In the genomic region with DNA sequence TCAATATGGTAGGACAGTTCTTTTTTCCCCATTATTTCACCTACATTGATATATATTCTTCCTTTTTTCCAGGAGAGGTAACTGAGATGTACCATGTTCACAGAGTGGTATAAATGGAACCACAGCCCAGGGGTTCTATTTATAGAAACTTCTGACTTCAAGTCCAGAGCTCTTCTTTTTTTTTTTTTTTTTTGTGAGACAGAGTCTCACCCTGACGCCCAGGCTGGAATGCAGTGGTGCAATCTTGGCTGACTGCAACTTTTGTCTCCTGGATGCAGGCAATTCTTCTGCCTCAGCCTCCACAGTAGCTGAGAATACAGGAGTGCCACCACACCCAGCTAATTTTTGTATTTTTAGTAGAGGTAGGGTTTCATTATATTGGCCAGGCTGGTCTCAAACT, we compare ENCODE assay signal across 22 cellular contexts.
A peak's percentile ranks its signal among the peaks of the same experiment; 100 is the strongest.
DNase-seq lines count a peak whose midpoint lies in the region; ATAC-seq and TF ChIP-seq lines count a peak whose summit lies in the region.
"Had no signal": no experiment of that assay in that cellular context is flagged by ENCODE, and none has a peak within 500 bp of the region (broad histone marks: within the 10 kb centered on the region; RNA-seq: fewer than 3 reads in every experiment).

No MANE protein-coding gene starts in this region.

- ATAC-seq in lower lobe of right lung (no peak), GM19463 (IDR thresholded peaks at IDR 0.05; ENCODE audit: unreplicated experiment) (no peak), GM18909 (IDR thresholded peaks at IDR 0.05; ENCODE audit: poor library complexity, unreplicated experiment) (no peak), HG02884 (IDR thresholded peaks at IDR 0.05; ENCODE audit: unreplicated experiment) (no peak)
- ATAC-seq: activated CD8-positive, alpha-beta T cell treated with anti-CD3 and anti-CD28 coated beads, Interleukin-2, amount 10 ng/mL, durations not matched to agents 7 days and 5 days; activated T-cell treated with anti-CD3 and anti-CD28 coated beads, Interleukin-2, amount 50 U/mL, for 4 hours; body of pancreas; GM23338; PC-3; stimulated activated effector memory CD8-positive, alpha-beta T cell treated with anti-CD3 and anti-CD28 coated beads, Interleukin-12 subunit alpha, Interleukin-12 subunit beta, amount 100 ng/mL, for 72 hours had no signal

- intact Hi-C loops in Caco-2 (cut with micrococcal nuclease; ENCODE audit: unreplicated experiment) (no loop called here), lower lobe of right lung (cut with DNase I) (no loop called here)

- H3K4me1 Mint-ChIP-seq in Caco-2 (ENCODE audit: low read depth, unreplicated experiment), result peaks cover 5% of the 10 kb centered on the region
- H3K4me1 Mint-ChIP-seq: activated B cell treated with CpG ODN at 0.5 μM for 24 hours; activated naive CD4-positive, alpha-beta T cell treated with anti-CD3 and anti-CD28 coated beads, Interleukin-2, amount 10 ng/mL, durations not matched to agents 7 days and 5 days had no signal

- peaks cover 12% of the 10 kb centered on the region for H3K36me3 Mint-ChIP-seq in Caco-2 (ENCODE audit: insufficient read depth, unreplicated experiment)
- H3K36me3 Mint-ChIP-seq: activated naive CD4-positive, alpha-beta T cell treated with anti-CD3 and anti-CD28 coated beads, Interleukin-2, amount 10 ng/mL, durations not matched to agents 7 days and 5 days; stimulated activated effector memory CD8-positive, alpha-beta T cell treated with anti-CD3 and anti-CD28 coated beads, Interleukin-12 subunit alpha, Interleukin-12 subunit beta, amount 100 ng/mL, for 72 hours had no signal

- POLR2A ChIA-PET in Caco-2 (lab: Charles Lee), result no interaction called here

- TF ChIP-seq CTCF in Caco-2 (IDR thresholded peaks at IDR 0.05; ENCODE audit: insufficient read depth in 1 of 2, low read depth in 1 of 2, low read length in 1 of 2, severe bottlenecking in 1 of 2, unreplicated experiment in 1 of 2), result no peak
- no peak for TF ChIP-seq CTCF in cardiac fibroblast (IDR thresholded peaks at IDR 0.05; ENCODE audit: low read depth, low read length)
- no peak for TF ChIP-seq CTCF in lower lobe of right lung (IDR thresholded peaks at IDR 0.05)

- no peaks in the 10 kb centered on the region for H3K36me3 ChIP-seq in Caco-2 (ENCODE audit: control insufficient read depth, insufficient read depth, low read length)
- H3K36me3 ChIP-seq in lower lobe of right lung, result no peaks in the 10 kb centered on the region
- H3K36me3 ChIP-seq: right atrium auricular region, SJCRH30 had no signal

- H3K27ac Mint-ChIP-seq in Caco-2 (ENCODE audit: unreplicated experiment), result peak overlapping the region; percentile 59
- H3K27ac Mint-ChIP-seq: activated B cell treated with CpG ODN at 0.5 μM for 24 hours; activated CD8-positive, alpha-beta T cell treated with anti-CD3 and anti-CD28 coated beads, Interleukin-2, amount 10 ng/mL, durations not matched to agents 7 days and 5 days; activated naive CD4-positive, alpha-beta T cell treated with anti-CD3 and anti-CD28 coated beads, Interleukin-2, amount 10 ng/mL, durations not matched to agents 7 days and 5 days; GM23338; stimulated activated effector memory CD8-positive, alpha-beta T cell treated with anti-CD3 and anti-CD28 coated beads, Interleukin-12 subunit alpha, Interleukin-12 subunit beta, amount 100 ng/mL, for 72 hours had no signal

- H3K4me3 ChIP-seq in Caco-2 (ENCODE audit: low read depth, low read length) (no peak overlapping the region), cardiac fibroblast (replicated peaks in 1 of 2; ENCODE audit: low read depth in 2 of 2, low read length in 2 of 2) (no peak overlapping the region), lower lobe of right lung (no peak overlapping the region)
- H3K4me3 ChIP-seq: body of pancreas, GM23338, right atrium auricular region, SJCRH30 had no signal

- H3K4me1 ChIP-seq in Caco-2, result no peaks in the 10 kb centered on the region
- H3K4me1 ChIP-seq in lower lobe of right lung, result peaks cover 30% of the 10 kb centered on the region
- H3K4me1 ChIP-seq: body of pancreas, SJCRH30 had no signal

- H3K27ac ChIP-seq in lower lobe of right lung, result peak overlapping the region; percentile 27
- H3K27ac ChIP-seq: body of pancreas, epithelial cell of prostate, right atrium auricular region, SJCRH30 had no signal

- H3K9me3 ChIP-seq in Caco-2 (no peaks in the 10 kb centered on the region), lower lobe of right lung (no peaks in the 10 kb centered on the region)
- H3K9me3 ChIP-seq: body of pancreas, right atrium auricular region, SJCRH30 had no signal

- no peaks in the 10 kb centered on the region for H3K9me3 Mint-ChIP-seq in Caco-2 (ENCODE audit: unreplicated experiment)
- H3K9me3 Mint-ChIP-seq: activated B cell treated with CpG ODN at 0.5 μM for 24 hours; activated naive CD4-positive, alpha-beta T cell treated with anti-CD3 and anti-CD28 coated beads, Interleukin-2, amount 10 ng/mL, durations not matched to agents 7 days and 5 days; activated T-cell treated with anti-CD3 and anti-CD28 coated beads, Interleukin-2, amount 50 U/mL, for 4 hours; GM23338; stimulated activated effector memory CD8-positive, alpha-beta T cell treated with anti-CD3 and anti-CD28 coated beads, Interleukin-12 subunit alpha, Interleukin-12 subunit beta, amount 100 ng/mL, for 72 hours had no signal

- no TSS peak for BruUV-seq in Caco-2 (replicated peaks; lab: Mats Ljungman, UMichigan)

- CTCF ChIA-PET in Caco-2 (lab: Charles Lee), result interaction anchor here (0.6 kb wide), 1 partner anchor 1190 kb away, joined by 3 read pairs; no protein-coding TSS in a partner anchor

- DNase-seq in Caco-2 (no peak), M059J (ENCODE audit: low read depth) (peak; percentile 58), cardiac fibroblast (ENCODE audit: low read depth in 2 of 2) (peak; percentile 81 to 87), lower lobe of right lung (no peak), hepatic stellate cell (ENCODE audit: low spot score) (no peak)
- DNase-seq: activated B cell treated with CpG ODN at 0.5 μM for 24 hours; activated CD8-positive, alpha-beta T cell treated with anti-CD3 and anti-CD28 coated beads, Interleukin-2, amount 10 ng/mL, durations not matched to agents 7 days and 5 days; activated naive CD4-positive, alpha-beta T cell treated with anti-CD3 and anti-CD28 coated beads, Interleukin-2, amount 10 ng/mL, durations not matched to agents 7 days and 5 days; activated T-cell treated with anti-CD3 and anti-CD28 coated beads, Interleukin-2, amount 50 U/mL, for 4 hours; body of pancreas; NCI-H1417; NCI-H774; occipital lobe; PC-3; SJCRH30 had no signal

- H3K27me3 ChIP-seq in Caco-2 (replicated peaks; ENCODE audit: control insufficient read depth, insufficient read depth, low read length) (no peaks in the 10 kb centered on the region), lower lobe of right lung (ENCODE audit: low read depth) (peaks cover 4% of the 10 kb centered on the region)
- H3K27me3 ChIP-seq: body of pancreas, right atrium auricular region, SJCRH30 had no signal

- H3K27me3 Mint-ChIP-seq in Caco-2 (ENCODE audit: insufficient read depth, unreplicated experiment), result no peaks in the 10 kb centered on the region
- H3K27me3 Mint-ChIP-seq: activated B cell treated with CpG ODN at 0.5 μM for 24 hours had no signal

- H3K4me3 Mint-ChIP-seq in Caco-2 (ENCODE audit: unreplicated experiment), result no peak overlapping the region
- H3K4me3 Mint-ChIP-seq: activated B cell treated with CpG ODN at 0.5 μM for 24 hours; activated CD8-positive, alpha-beta T cell treated with anti-CD3 and anti-CD28 coated beads, Interleukin-2, amount 10 ng/mL, durations not matched to agents 7 days and 5 days; activated naive CD4-positive, alpha-beta T cell treated with anti-CD3 and anti-CD28 coated beads, Interleukin-2, amount 10 ng/mL, durations not matched to agents 7 days and 5 days; activated T-cell treated with anti-CD3 and anti-CD28 coated beads, Interleukin-2, amount 50 U/mL, for 4 hours; GM23338; stimulated activated effector memory CD8-positive, alpha-beta T cell treated with anti-CD3 and anti-CD28 coated beads, Interleukin-12 subunit alpha, Interleukin-12 subunit beta, amount 100 ng/mL, for 72 hours had no signal

Comparison
In these comparisons a context has a peak if more than half of its experiments do, and no peak if none do; other contexts are left out.
1. DNase-seq: peak in M059J (single experiment) and cardiac fibroblast (2 of 2); none in Caco-2 (0 of 2), lower lobe of right lung (single experiment) and hepatic stellate cell (single experiment).